ENCODE assay signal across 27 cellular contexts in genomic region chr14:36986407-36986806, GRCh38.
"Had no signal": no experiment of that assay in that cellular context is flagged by ENCODE, and none has a peak within 500 bp of the region (broad histone marks: within the 10 kb centered on the region; RNA-seq: fewer than 3 reads in every experiment).

No MANE protein-coding gene starts in this region.

- H3K9me3 ChIP-seq: gastrocnemius medialis, pancreas, right lobe of liver, suprapubic skin, transverse colon, uterus had no signal

- ATAC-seq: esophagus mucosa; gastrocnemius medialis; left lobe of liver; naive thymus-derived CD4-positive, alpha-beta T cell; pancreas; right lobe of liver; stimulated activated naive CD8-positive, alpha-beta T cell treated with anti-CD3 and anti-CD28 coated beads, Interleukin-15, amount 100 ng/mL, for 72 hours; upper lobe of right lung had no signal

- H3K9me3 Mint-ChIP-seq: nephron; stimulated activated naive CD8-positive, alpha-beta T cell treated with anti-CD3 and anti-CD28 coated beads, Interleukin-15, amount 100 ng/mL, for 72 hours had no signal

- H3K36me3 Mint-ChIP-seq: naive thymus-derived CD4-positive, alpha-beta T cell had no signal

- H3K4me3 Mint-ChIP-seq: naive thymus-derived CD4-positive, alpha-beta T cell; nephron; stimulated activated naive CD8-positive, alpha-beta T cell treated with anti-CD3 and anti-CD28 coated beads, Interleukin-15, amount 100 ng/mL, for 72 hours had no signal

- H3K4me1 Mint-ChIP-seq: naive thymus-derived CD4-positive, alpha-beta T cell; stimulated activated naive CD8-positive, alpha-beta T cell treated with anti-CD3 and anti-CD28 coated beads, Interleukin-15, amount 100 ng/mL, for 72 hours had no signal

- DNase-seq: dorsolateral prefrontal cortex; effector CD4-positive, alpha-beta T cell; foreskin fibroblast; gastrocnemius medialis; head of caudate nucleus; kidney; mesenchymal stem cell; midbrain; naive thymus-derived CD4-positive, alpha-beta T cell; nucleus accumbens; pancreas; right lobe of liver; small intestine; stimulated activated CD4-positive, alpha-beta T cell treated with anti-CD3 and anti-CD28 coated beads, Interleukin-15, amount 100 ng/mL, for 24 hours; stimulated activated CD4-positive, alpha-beta T cell treated with anti-CD3 and anti-CD28 coated beads, Interleukin-4, amount 100 ng/mL, for 1 hour; stimulated activated CD8-positive, alpha-beta memory T cell treated with anti-CD3 and anti-CD28 coated beads, Interleukin-4, amount 100 ng/mL, for 48 hours; stimulated activated naive CD4-positive, alpha-beta T cell; stimulated activated naive CD8-positive, alpha-beta T cell treated with anti-CD3 and anti-CD28 coated beads, Interleukin-15, amount 100 ng/mL, for 72 hours; transverse colon; upper lobe of right lung; uterus had no signal

- H3K27ac ChIP-seq: dorsolateral prefrontal cortex, epithelial cell of prostate, gastrocnemius medialis, pancreas, right lobe of liver, suprapubic skin, transverse colon, upper lobe of right lung, uterus had no signal

- H3K4me1 ChIP-seq: gastrocnemius medialis, pancreas, right lobe of liver, suprapubic skin, transverse colon, upper lobe of right lung, uterus had no signal

- H3K4me3 ChIP-seq: dorsolateral prefrontal cortex, gastrocnemius medialis, lung, pancreas, right lobe of liver, suprapubic skin, transverse colon, upper lobe of right lung, uterus had no signal

- H3K27ac Mint-ChIP-seq: naive thymus-derived CD4-positive, alpha-beta T cell; nephron; stimulated activated naive CD8-positive, alpha-beta T cell treated with anti-CD3 and anti-CD28 coated beads, Interleukin-15, amount 100 ng/mL, for 72 hours had no signal

- H3K36me3 ChIP-seq: gastrocnemius medialis, pancreas, right lobe of liver, suprapubic skin, transverse colon, upper lobe of right lung, uterus had no signal

- H3K27me3 Mint-ChIP-seq: naive thymus-derived CD4-positive, alpha-beta T cell; stimulated activated naive CD8-positive, alpha-beta T cell treated with anti-CD3 and anti-CD28 coated beads, Interleukin-15, amount 100 ng/mL, for 72 hours had no signal

- H3K27me3 ChIP-seq: dorsolateral prefrontal cortex, gastrocnemius medialis, pancreas, right lobe of liver, suprapubic skin, transverse colon, upper lobe of right lung, uterus had no signal
